In the genomic region with DNA sequence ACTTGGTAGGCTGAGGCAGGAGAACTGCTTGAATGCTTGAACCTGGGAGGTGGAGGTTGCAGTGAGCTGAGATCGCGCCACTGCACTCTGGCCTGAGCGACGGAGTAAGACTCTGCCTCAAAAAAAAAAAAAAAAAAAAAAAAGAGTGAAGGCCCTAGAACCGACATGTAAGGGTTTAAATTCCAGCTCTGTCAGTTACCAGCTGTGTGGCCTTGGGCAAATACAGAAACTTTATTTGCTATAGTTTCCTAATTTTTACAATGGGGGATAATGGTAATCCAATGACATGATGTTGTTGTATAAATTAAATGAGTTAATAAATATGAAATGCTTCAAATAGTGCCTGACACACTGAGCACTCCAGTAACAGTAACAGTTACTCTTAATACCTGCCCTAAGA, we compare ENCODE assay signal across 20 cellular contexts.
"Had no signal": no experiment of that assay in that cellular context is flagged by ENCODE, and none has a peak within 500 bp of the region (broad histone marks: within the 10 kb centered on the region; RNA-seq: fewer than 3 reads in every experiment).

No MANE protein-coding gene starts in this region.

- H3K27ac Mint-ChIP-seq: activated CD8-positive, alpha-beta T cell treated with anti-CD3 and anti-CD28 coated beads for 36 hours; activated naive CD4-positive, alpha-beta T cell treated with anti-CD3 and anti-CD28 coated beads, Interleukin-2, amount 50 U/mL, for 24 hours; activated T-cell treated with anti-CD3 and anti-CD28 coated beads, Interleukin-2, amount 50 U/mL, for 24 hours; activated T-helper 1 cell treated with anti-CD3 and anti-CD28 coated beads, Interleukin-12 subunit alpha, Interleukin-12 subunit beta, Interleukin-2, Interleukin-4 antibody, amounts not matched to agents 30 ng/mL and 10 ng/mL and 1 ng/mL, durations not matched to agents 14 hours and 24 hours and 36 hours had no signal

- H3K4me3 ChIP-seq: MG63 had no signal

- H3K36me3 Mint-ChIP-seq: activated naive CD4-positive, alpha-beta T cell treated with anti-CD3 and anti-CD28 coated beads, Interleukin-2, amount 50 U/mL, for 24 hours had no signal

- H3K4me3 Mint-ChIP-seq: activated CD8-positive, alpha-beta T cell treated with anti-CD3 and anti-CD28 coated beads for 36 hours; activated naive CD4-positive, alpha-beta T cell treated with anti-CD3 and anti-CD28 coated beads, Interleukin-2, amount 50 U/mL, for 24 hours; activated T-cell treated with anti-CD3 and anti-CD28 coated beads, Interleukin-2, amount 50 U/mL, for 24 hours; activated T-helper 1 cell treated with anti-CD3 and anti-CD28 coated beads, Interleukin-12 subunit alpha, Interleukin-12 subunit beta, Interleukin-2, Interleukin-4 antibody, amounts not matched to agents 30 ng/mL and 10 ng/mL and 1 ng/mL, durations not matched to agents 14 hours and 24 hours and 36 hours had no signal

- H3K9ac ChIP-seq: KMS-11 had no signal

- H3K4me1 Mint-ChIP-seq: activated naive CD4-positive, alpha-beta T cell treated with anti-CD3 and anti-CD28 coated beads, Interleukin-2, amount 50 U/mL, for 24 hours had no signal

- H3K9me3 ChIP-seq: MG63 had no signal

- H3K27me3 Mint-ChIP-seq: activated CD8-positive, alpha-beta T cell treated with anti-CD3 and anti-CD28 coated beads for 36 hours had no signal

- H3K9me3 Mint-ChIP-seq: activated CD8-positive, alpha-beta T cell treated with anti-CD3 and anti-CD28 coated beads for 36 hours; activated naive CD4-positive, alpha-beta T cell treated with anti-CD3 and anti-CD28 coated beads, Interleukin-2, amount 50 U/mL, for 24 hours; activated T-cell treated with anti-CD3 and anti-CD28 coated beads, Interleukin-2, amount 50 U/mL, for 24 hours; activated T-helper 1 cell treated with anti-CD3 and anti-CD28 coated beads, Interleukin-12 subunit alpha, Interleukin-12 subunit beta, Interleukin-2, Interleukin-4 antibody, amounts not matched to agents 30 ng/mL and 10 ng/mL and 1 ng/mL, durations not matched to agents 14 hours and 24 hours and 36 hours had no signal

- ATAC-seq: activated CD8-positive, alpha-beta T cell treated with anti-CD3 and anti-CD28 coated beads for 36 hours had no signal

- H3K36me3 ChIP-seq: MG63, WERI-Rb-1 had no signal

- H3K27ac ChIP-seq: KMS-11, WERI-Rb-1 had no signal

- DNase-seq: activated CD4-positive, alpha-beta T cell treated with anti-CD3 and anti-CD28 coated beads for 4 hours; activated CD8-positive, alpha-beta memory T cell treated with anti-CD3 and anti-CD28 coated beads, Interleukin-2, amount 50 U/mL, for 48 hours; activated CD8-positive, alpha-beta T cell treated with anti-CD3 and anti-CD28 coated beads for 36 hours; activated effector memory CD4-positive, alpha-beta T cell treated with Interleukin-2 at 50 U/mL for 16 hours; activated naive CD4-positive, alpha-beta T cell; activated T-cell treated with anti-CD3 and anti-CD28 coated beads, Interleukin-2, amount 50 U/mL, for 24 hours; central memory CD4-positive, alpha-beta T cell; MV-4-11; NCI-H1092 treated with DMSO at 0.1 percent for 48 hours; NCI-H1417 treated with DMSO at 0.1 percent for 48 hours; NCI-H1694 treated with DMSO at 0.1 percent for 48 hours; NCI-H2029 treated with DMSO at 0.1 percent for 48 hours; NCI-H524; SIG-M5; T-helper 1 cell; WERI-Rb-1 had no signal

- H3K4me2 ChIP-seq: KMS-11 had no signal

- H3K27me3 ChIP-seq: MG63 had no signal
